Comparison of ENCODE assay signal across 9 cellular contexts in the genomic region with DNA sequence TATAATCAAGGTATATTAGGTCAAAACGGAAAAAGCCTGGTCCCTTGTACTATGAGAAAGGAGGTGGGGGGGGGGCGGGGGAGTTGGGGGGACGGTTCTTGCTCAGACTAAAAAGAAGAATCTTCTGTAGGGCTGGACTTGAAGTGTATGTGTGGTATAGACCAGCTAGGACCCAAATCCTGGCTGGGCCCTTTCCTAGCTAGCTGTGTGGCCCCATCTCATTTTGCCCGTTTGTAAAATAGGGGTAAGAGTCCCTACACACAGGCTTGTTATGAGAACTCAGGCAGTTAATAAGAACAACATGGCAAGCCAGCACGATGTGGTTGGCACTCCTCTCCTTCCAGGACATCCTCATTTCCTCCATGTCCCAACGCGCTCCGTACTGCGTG. TPM values are rescaled to one million over a fixed set of nuclear protein-coding genes. Genes with fewer than 3 reads are reported as not detected.
DNase-seq lines count a peak whose midpoint lies in the region; ATAC-seq and TF ChIP-seq lines count a peak whose summit lies in the region.
"Had no signal": no experiment of that assay in that cellular context is flagged by ENCODE, and none has a peak within 500 bp of the region (broad histone marks: within the 10 kb centered on the region; RNA-seq: fewer than 3 reads in every experiment).

No MANE protein-coding gene starts in this region.

- no peaks in the 10 kb centered on the region for H3K36me3 Mint-ChIP-seq in activated naive CD4-positive, alpha-beta T cell treated with anti-CD3 and anti-CD28 coated beads, Interleukin-2, amount 50 U/mL, for 72 hours

- peak overlapping the region; percentile 81; the same call in 1 of the 2 replicates for H3K4me2 ChIP-seq in BLaER1
- no peak overlapping the region for H3K4me2 ChIP-seq in neural cell (ENCODE audit: low read length)

- H3K9me3 Mint-ChIP-seq in activated naive CD4-positive, alpha-beta T cell treated with anti-CD3 and anti-CD28 coated beads, Interleukin-2, amount 50 U/mL, for 72 hours, result no peaks in the 10 kb centered on the region

- TF ChIP-seq EP300 in neural cell (conservative IDR thresholded peaks at IDR 0.05; ENCODE audit: poor library complexity, severe bottlenecking), result no peak

- no peak for DNase-seq in MG63
- DNase-seq in SJCRH30, result no peak
- no peak for DNase-seq in islet precursor cell
- DNase-seq in activated naive CD4-positive, alpha-beta T cell treated with anti-CD3 and anti-CD28 coated beads, Interleukin-2, amount 50 U/mL, for 72 hours (ENCODE audit: low spot score in 2 of 2), result no peak
- no peak for DNase-seq in Ammon's horn (ENCODE audit: low spot score)
- DNase-seq: NK-92 treated with Interleukin-12 subunit alpha and Interleukin-12 subunit beta, amount 100 ng/mL, for 24 hours had no signal

- no peak overlapping the region for H2AFZ ChIP-seq in neural cell (ENCODE audit: low read depth, low read length)

- no peak for ATAC-seq in activated naive CD4-positive, alpha-beta T cell treated with anti-CD3 and anti-CD28 coated beads, Interleukin-2, amount 50 U/mL, for 72 hours

- TF ChIP-seq RAD21 in neural cell (conservative IDR thresholded peaks at IDR 0.05), result no peak

- no peak overlapping the region for H3K27ac ChIP-seq in BLaER1
- no peak overlapping the region for H3K27ac ChIP-seq in neural cell (ENCODE audit: low read length)
- no peak overlapping the region for H3K27ac ChIP-seq in SJCRH30

- H3K4me1 ChIP-seq in BLaER1 (no peaks in the 10 kb centered on the region), endocrine pancreas (ENCODE audit: control insufficient read depth, insufficient read depth, low read length) (no peaks in the 10 kb centered on the region), SJCRH30 (no peaks in the 10 kb centered on the region)

- H3K9ac ChIP-seq in BLaER1, result no peak overlapping the region
- no peak overlapping the region for H3K9ac ChIP-seq in endocrine pancreas (ENCODE audit: control insufficient read depth, insufficient read depth, low read length)
- H3K9ac ChIP-seq in neural cell (ENCODE audit: low read length), result no peak overlapping the region

- H3K27ac Mint-ChIP-seq in activated naive CD4-positive, alpha-beta T cell treated with anti-CD3 and anti-CD28 coated beads, Interleukin-2, amount 50 U/mL, for 72 hours, result no peak overlapping the region

- no peaks in the 10 kb centered on the region for H3F3A ChIP-seq in neural cell (ENCODE audit: insufficient read depth, low read length, poor library complexity, severe bottlenecking)

- H3K36me3 ChIP-seq in BLaER1 (no peaks in the 10 kb centered on the region), MG63 (peaks cover 8% of the 10 kb centered on the region), endocrine pancreas (ENCODE audit: control insufficient read depth, insufficient read depth, low read length) (no peaks in the 10 kb centered on the region), neural cell (ENCODE audit: insufficient read depth, low read length) (no peaks in the 10 kb centered on the region), SJCRH30 (no peaks in the 10 kb centered on the region)

- H3K9me2 ChIP-seq in neural cell (ENCODE audit: insufficient read depth, low read length), result no peaks in the 10 kb centered on the region

- H3K9me3 ChIP-seq in BLaER1 (no peaks in the 10 kb centered on the region), MG63 (no peaks in the 10 kb centered on the region), endocrine pancreas (ENCODE audit: control insufficient read depth, low read length) (no peaks in the 10 kb centered on the region), neural cell (ENCODE audit: low read length) (no peaks in the 10 kb centered on the region), SJCRH30 (replicated peaks) (no peaks in the 10 kb centered on the region)

- no peaks in the 10 kb centered on the region for H3K79me2 ChIP-seq in neural cell (replicated peaks; ENCODE audit: insufficient read depth, low read length)

- TF ChIP-seq CTCF in neural cell (IDR thresholded peaks at IDR 0.05; ENCODE audit: poor library complexity, severe bottlenecking), result no peak

- H3K4me3 ChIP-seq in BLaER1, result no peak overlapping the region
- H3K4me3 ChIP-seq in MG63, result peak overlapping the region; percentile 67
- peak overlapping the region; percentile 48 for H3K4me3 ChIP-seq in endocrine pancreas (ENCODE audit: control insufficient read depth, insufficient read depth, low read length)
- H3K4me3 ChIP-seq in neural cell (ENCODE audit: low read length), result peak overlapping the region; percentile 70
- H3K4me3 ChIP-seq in SJCRH30, result no peak overlapping the region

- H4K20me1 ChIP-seq in BLaER1 (no peaks in the 10 kb centered on the region), neural cell (ENCODE audit: insufficient read depth) (no peaks in the 10 kb centered on the region)

- H3K27me3 ChIP-seq in BLaER1 (peaks cover 25% of the 10 kb centered on the region; the same call in 1 of the 2 replicates), MG63 (no peaks in the 10 kb centered on the region), endocrine pancreas (ENCODE audit: control insufficient read depth, insufficient read depth, low read length) (no peaks in the 10 kb centered on the region), neural cell (ENCODE audit: insufficient read depth, low read depth, low read length) (peaks cover 41% of the 10 kb centered on the region), SJCRH30 (peaks cover 18% of the 10 kb centered on the region)

TF ChIP-seq in neural cell, 6 proteins besides CTCF, POLR2A, EP300 and RAD21:
- TF ChIP-seq MXI1 (conservative IDR thresholded peaks at IDR 0.05; ENCODE audit: poor library complexity, severe bottlenecking), result no peak
- no peak for TF ChIP-seq REST (IDR thresholded peaks at IDR 0.05; ENCODE audit: borderline replicate concordance)
- TF ChIP-seq TAF1 (IDR thresholded peaks at IDR 0.05; ENCODE audit: low read depth), result no peak
- no peak for TF ChIP-seq POLR2AphosphoS5 (IDR thresholded peaks at IDR 0.05)
- no peak for TF ChIP-seq SMC3 (conservative IDR thresholded peaks at IDR 0.05; ENCODE audit: poor library complexity)
- TF ChIP-seq EZH2 (IDR thresholded peaks at IDR 0.05; ENCODE audit: borderline replicate concordance, insufficient read depth, low read length, poor library complexity, severe bottlenecking), result no peak
TF ChIP-seq in neural cell: peak in this region for 0.

RNA-seq across cellular contexts. Expression of gene EVA1A, which starts 1.1 kb away (rescaled TPM):
- total RNA-seq in MG63 (2014; rRNA removed; shearing (Covaris generic); ENCODE audit: low replicate concordance), result 47.2 and 48.6 TPM in 2 replicates
- not detected in 2 replicates for polyA plus RNA-seq in neural cell
- polyA minus RNA-seq in neural cell, result not detected in 2 replicates
- total RNA-seq in SJCRH30 (2014; rRNA removed; shearing (Covaris generic)), result not detected in 2 replicates
- under 1 TPM in 1 of 2 donors, not detected in 1; 0.72 TPM for total RNA-seq in activated naive CD4-positive, alpha-beta T cell treated with anti-CD3 and anti-CD28 coated beads, Interleukin-2, amount 50 U/mL, for 72 hours

Comparison
In these comparisons a context has a peak if more than half of its experiments do, and no peak if none do; other contexts are left out.
1. H3K4me3 ChIP-seq: peak in MG63 (single experiment), endocrine pancreas (single experiment) and neural cell (single experiment); none in BLaER1 (single experiment) and SJCRH30 (single experiment).
2. RNA of gene EVA1A, which starts 1.1 kb away (total RNA-seq): 47.2 to 48.6 TPM in MG63; 0.72 TPM in activated naive CD4-positive, alpha-beta T cell treated with anti-CD3 and anti-CD28 coated beads, Interleukin-2, amount 50 U/mL, for 72 hours and not detected in SJCRH30; every median in the first group is over 10 times any median in the second.